ENCODE assay signal across 8 cellular contexts in the genomic region with DNA sequence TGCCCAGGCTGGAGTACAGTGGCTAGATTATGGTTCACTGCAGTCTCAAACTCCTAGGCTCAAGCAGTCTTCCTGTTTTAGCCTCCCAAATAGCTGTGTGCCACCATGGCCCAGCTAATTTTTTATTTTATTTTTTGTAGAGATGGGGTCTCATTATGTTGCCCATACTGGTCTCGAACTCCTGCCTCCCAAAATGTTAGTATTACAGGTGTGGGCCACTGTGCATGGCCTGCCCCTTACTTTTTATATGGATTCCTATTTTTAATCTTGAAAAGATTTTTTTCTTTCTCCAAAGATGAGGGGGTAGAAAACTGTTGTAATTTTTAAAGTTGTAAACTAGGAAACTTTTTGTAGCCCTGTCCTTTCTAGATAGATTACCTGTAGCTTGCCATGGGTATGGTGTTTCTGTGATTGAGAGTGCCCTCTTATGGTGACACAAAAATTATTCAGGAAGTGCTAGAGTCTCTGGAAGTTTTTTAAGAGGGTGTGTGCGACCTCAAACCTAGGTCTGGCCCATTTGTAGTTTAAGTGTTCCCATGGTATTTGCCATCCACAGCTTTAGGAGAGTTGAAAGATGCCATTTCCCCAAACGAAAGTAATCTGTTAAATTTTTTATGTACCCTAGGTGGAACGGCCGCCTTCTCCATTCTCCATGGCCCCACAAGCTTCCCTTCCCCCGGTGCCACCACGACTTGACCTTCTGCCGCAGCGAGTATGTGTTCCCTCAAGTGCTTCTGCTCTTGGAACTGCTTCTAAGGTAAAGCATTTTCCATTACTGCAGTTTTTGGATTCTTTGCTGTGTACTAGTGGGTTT. TPM values are rescaled to one million over a fixed set of nuclear protein-coding genes. Genes with fewer than 3 reads are reported as not detected.
DNase-seq lines count a peak whose midpoint lies in the region; ATAC-seq, FAIRE-seq and TF ChIP-seq lines count a peak whose summit lies in the region.

No MANE protein-coding gene starts in this region.

- H3K36me3 ChIP-seq in BE2C (peaks cover 16% of the 10 kb centered on the region), K562 (ENCODE audit: control insufficient read depth, insufficient read depth, low read length) (peaks cover 36% of the 10 kb centered on the region; the same call in 2 of the 3 replicates), neuronal stem cell (replicated peaks in 1 of 2; ENCODE audit: control insufficient read depth in 2 of 2, insufficient read depth in 2 of 2, low read length in 2 of 2) (peaks cover 8 to 69% of the 10 kb centered on the region in 2 donors)

- H3K4ac ChIP-seq in neuronal stem cell (ENCODE audit: low read length) = no peak overlapping the region

- H3K27me3 ChIP-seq in BE2C = no peaks in the 10 kb centered on the region
- H3K27me3 ChIP-seq in K562 (ENCODE audit: control insufficient read depth in 2 of 2, insufficient read depth in 2 of 2, low read length in 2 of 2) = no peaks in the 10 kb centered on the region
- no peaks in the 10 kb centered on the region for H3K27me3 ChIP-seq in neuronal stem cell (ENCODE audit: control insufficient read depth in 3 of 3, insufficient read depth in 3 of 3, low read depth in 1 of 3, low read length in 3 of 3)

- no peak overlapping the region for H2AK5ac ChIP-seq in neuronal stem cell (ENCODE audit: low read depth, low read length)

- peak; percentile 96 for ATAC-seq in K562
- ATAC-seq in GM18861 (IDR thresholded peaks at IDR 0.05; ENCODE audit: unreplicated experiment) = no peak
- ATAC-seq in GM21381 (IDR thresholded peaks at IDR 0.05; ENCODE audit: unreplicated experiment) = no peak

- TF ChIP-seq RAD21 in K562 (CRISPR knock-in tag; conservative IDR thresholded peaks at IDR 0.05 in 1 of 2, IDR thresholded peaks at IDR 0.05 in 1 of 2) = peak; percentile 68 to 73

- 62% methylated on average over 9 of the region's 9 CpGs for WGBS in K562 (ENCODE audit: insufficient coverage, low coverage, missing lambda C conversion rate)
- WGBS in neuronal stem cell (ENCODE audit: extremely low coverage in 2 of 2, insufficient read length in 2 of 2, insufficient replicate concordance in 1 of 2), 2 donors = no CpG with 5 or more reads among the region's 9 CpGs

- no peak overlapping the region for H4K91ac ChIP-seq in neuronal stem cell (ENCODE audit: low read depth, low read length, poor library complexity)

- peaks cover 3% of the 10 kb centered on the region for H3K79me1 ChIP-seq in neuronal stem cell (ENCODE audit: low read depth, low read length)

- peak overlapping the region; percentile 53; the same call in 1 of the 2 replicates for H2AFZ ChIP-seq in K562 (ENCODE audit: low read depth, low read length)
- H2AFZ ChIP-seq in neuronal stem cell (ENCODE audit: low read length) = no peak overlapping the region

- H2BK5ac ChIP-seq in neuronal stem cell (ENCODE audit: low read length) = no peak overlapping the region

- no peak for TF ChIP-seq EP300 in K562 (IDR thresholded peaks at IDR 0.05; ENCODE audit: low read length)

- H3K9ac ChIP-seq in K562 (ENCODE audit: insufficient read depth in 1 of 2, low read depth in 2 of 2, low read length in 2 of 2) (no peak overlapping the region), neuronal stem cell (ENCODE audit: low read depth, low read length, poor library complexity) (no peak overlapping the region)

- no TSS peak for BruUV-seq in K562 (replicated peaks; lab: Mats Ljungman, UMichigan)

- no peak overlapping the region for H3K23ac ChIP-seq in neuronal stem cell (ENCODE audit: low read depth, low read length, poor library complexity)

- DNase-seq in BE2C (no peak), GM12865 (ENCODE audit: low read depth) (peak; percentile 67), NCI-H446 treated with DMSO at 0.1 percent for 48 hours (lab: John Stamatoyannopoulos, UW) (peak; percentile 1), K562 (ENCODE audit: extremely low read depth in 1 of 4, low spot score in 3 of 4) (peak in 2 of 4 experiments; percentile 48 to 60), kidney glomerular epithelial cell (lab: John Stamatoyannopoulos, UW) (peak; percentile 5), neuronal stem cell (ENCODE audit: low spot score) (no peak)

- CTCF ChIA-PET in K562 (lab: Yijun Ruan, JAX; ENCODE audit: low intra/inter-chr PET ratio) = interaction anchor here (0.6 kb wide), 2 partner anchors 359 to 485 kb away, joined by 3 read pairs; a partner anchor contains a TSS

- no peak overlapping the region; the same call in 2 of the 3 replicates for H3K27ac ChIP-seq in K562 (ENCODE audit: extremely low read depth, low read depth, low read length)
- no peak overlapping the region for H3K27ac ChIP-seq in neuronal stem cell (replicated peaks; ENCODE audit: low read length)

- no peaks in the 10 kb centered on the region for H3K9me1 ChIP-seq in K562 (ENCODE audit: control insufficient read depth, insufficient read depth, low read length)

- H4K20me1 ChIP-seq in K562 (replicated peaks; ENCODE audit: control insufficient read depth, insufficient read depth, low read length) = no peaks in the 10 kb centered on the region

- H2BK15ac ChIP-seq in neuronal stem cell (ENCODE audit: low read length) = no peak overlapping the region

- in situ Hi-C loops in K562 (cut with MboI) = no loop called here

- no peak overlapping the region for H2BK120ac ChIP-seq in neuronal stem cell (ENCODE audit: low read depth, low read length)

- no peak overlapping the region for H4K8ac ChIP-seq in neuronal stem cell (ENCODE audit: low read depth, low read length)

- H2BK12ac ChIP-seq in neuronal stem cell (ENCODE audit: low read length) = no peak overlapping the region

- H3K14ac ChIP-seq in neuronal stem cell (ENCODE audit: low read length) = no peak overlapping the region

- intact Hi-C loops in K562 (cut with micrococcal nuclease) = loop anchor here (1.0 kb wide), 1 partner anchor 77 kb away; no protein-coding TSS in a partner anchor

- H3K9me3 ChIP-seq in BE2C (no peaks in the 10 kb centered on the region), K562 (replicated peaks; ENCODE audit: control insufficient read depth, insufficient read depth, low read depth, low read length) (no peaks in the 10 kb centered on the region), neuronal stem cell (replicated peaks in 1 of 2; ENCODE audit: control insufficient read depth in 2 of 2, insufficient read depth in 1 of 2, low read depth in 1 of 2, low read length in 2 of 2) (peaks cover 0 to 3% of the 10 kb centered on the region in 2 donors)

- H3K4me3 ChIP-seq in BE2C (ENCODE audit: low read depth, low read length) (no peak overlapping the region), GM12865 (ENCODE audit: low read depth, low read length) (no peak overlapping the region), K562 (no peak overlapping the region), neuronal stem cell (ENCODE audit: low read length in 2 of 2) (no peak overlapping the region)

- peak; percentile 52 for FAIRE-seq in K562 (lab: Jason Lieb, UNC)

- no peak overlapping the region for H3K4me2 ChIP-seq in K562 (ENCODE audit: insufficient read depth, low read length)
- H3K4me2 ChIP-seq in neuronal stem cell (ENCODE audit: insufficient read depth, low read length, poor library complexity, severe bottlenecking) = no peak overlapping the region

- H3K4me1 ChIP-seq in BE2C (no peaks in the 10 kb centered on the region), K562 (replicated peaks in 1 of 2; ENCODE audit: control insufficient read depth in 2 of 2, insufficient read depth in 2 of 2, low read length in 2 of 2) (peaks cover 0 to 3% of the 10 kb centered on the region in 2 experiments; a peak in 1 of 5 replicates), neuronal stem cell (ENCODE audit: control insufficient read depth in 2 of 2, insufficient read depth in 1 of 2, low read depth in 1 of 2, low read length in 2 of 2) (no peaks in the 10 kb centered on the region)

- no peak overlapping the region for H3K18ac ChIP-seq in neuronal stem cell (ENCODE audit: low read length)

- H3K79me2 ChIP-seq in K562 (ENCODE audit: control insufficient read depth, insufficient read depth, low read length) = no peaks in the 10 kb centered on the region

- TF ChIP-seq CTCF in BE2C (IDR thresholded peaks at IDR 0.05; ENCODE audit: low read depth, low read length) = peak; percentile 57
- TF ChIP-seq CTCF in GM12865 (IDR thresholded peaks at IDR 0.05; ENCODE audit: insufficient read depth, low read depth, low read length, missing control alignments) = peak; percentile 39
- peak; percentile 55 to 73 (median 56); a peak in 5 of 6 replicates for TF ChIP-seq CTCF in K562 (IDR thresholded peaks at IDR 0.05 in 2 of 3, conservative IDR thresholded peaks at IDR 0.05 in 1 of 3; ENCODE audit: insufficient read depth in 2 of 3, low read depth in 1 of 3, low read length in 3 of 3)

- no peak for TF ChIP-seq POLR2A in K562 (conservative IDR thresholded peaks at IDR 0.05)

- POLR2A ChIA-PET in K562 (lab: Yijun Ruan, JAX) = interaction anchor here (0.6 to 1.0 kb wide), 4 partner anchors 16 to 190 kb away, joined by 3 to 7 read pairs (median 3); a partner anchor contains a TSS

RNA-seq across cellular contexts. Expression of a gene that starts 32.4 kb away (rescaled TPM):
- polyA plus RNA-seq in BE2C (2012; ENCODE audit: insufficient read depth, insufficient read length, low read depth) = 26.8 TPM
- total RNA-seq in K562 (2011; cell fraction: chromatin; rRNA removed; ENCODE audit: low replicate concordance) = 64.2 and 225 TPM in 2 replicates
- 163 and 199 TPM in 2 replicates for total RNA-seq in K562 (2011; cell fraction: nucleolus; rRNA removed)
- total RNA-seq in K562 (2011; cell fraction: nucleoplasm; rRNA removed) = 109 and 119 TPM in 2 replicates
- total RNA-seq in K562 (2014; rRNA removed) = 79.0 and 79.5 TPM in 2 replicates
- total RNA-seq in K562 (2014; rRNA removed; fragmentation: Illumina TruSeq; extraction: Trizol) = 33.1 and 35.6 TPM in 2 replicates
- 25.8 and 27.1 TPM in 2 replicates for total RNA-seq in K562 (2015; rRNA removed; fragmentation: Illumina TruSeq; extraction: Trizol)
- 69.1 and 87.0 TPM in 2 replicates for total RNA-seq in K562 (2021)
- polyA plus RNA-seq in K562 (2011; rRNA removed) = 38.0 and 53.6 TPM in 2 replicates
- 86.7 and 421 TPM in 2 replicates for polyA plus RNA-seq in K562 (2011; cell fraction: cytosol; rRNA removed)
- polyA plus RNA-seq in K562 (2011; cell fraction: nucleus; rRNA removed) = 37.8 and 96.0 TPM in 2 replicates
- polyA plus RNA-seq in K562 (2012) = 36.5 and 57.4 TPM in 2 replicates
- 68.2 and 101 TPM in 2 replicates for polyA plus RNA-seq in K562 (2014; fragmentation: Illumina TruSeq; extraction: Trizol)
- polyA plus RNA-seq in K562 (2014; fragmentation: Nextera tagmentation; extraction: Ambion mirVana) = 10 to 100 TPM; 14.7 to 15.6 TPM
- polyA plus RNA-seq in K562 (2014; rRNA removed) = 57.5 and 118 TPM in 2 replicates
- 17.7 and 42.5 TPM in 2 replicates for polyA minus RNA-seq in K562 (2011; rRNA and poly(A)+ RNA removed)
- polyA minus RNA-seq in K562 (2011; cell fraction: cytosol; rRNA and poly(A)+ RNA removed) = 43.6 and 63.5 TPM in 2 replicates
- polyA minus RNA-seq in K562 (2011; cell fraction: nucleus; rRNA and poly(A)+ RNA removed) = 33.2 and 52.1 TPM in 2 replicates
- 20.2 TPM for polyA plus RNA-seq in neuronal stem cell (2013, experiment 1 of 2)
- polyA plus RNA-seq in neuronal stem cell (2013, experiment 2 of 2) = 19.8 TPM

RNA-seq across cellular contexts. Expression of a gene that starts 49.8 kb away (rescaled TPM):
- 48.0 TPM for polyA plus RNA-seq in BE2C (2012; ENCODE audit: insufficient read depth, insufficient read length, low read depth)
- 18.1 and 52.5 TPM in 2 replicates for total RNA-seq in K562 (2011; cell fraction: chromatin; rRNA removed; ENCODE audit: low replicate concordance)
- total RNA-seq in K562 (2011; cell fraction: nucleolus; rRNA removed) = 71.2 and 72.0 TPM in 2 replicates
- 65.0 and 76.6 TPM in 2 replicates for total RNA-seq in K562 (2011; cell fraction: nucleoplasm; rRNA removed)
- total RNA-seq in K562 (2014; rRNA removed) = 7.3 and 10.0 TPM in 2 replicates
- 8.7 and 9.3 TPM in 2 replicates for total RNA-seq in K562 (2014; rRNA removed; fragmentation: Illumina TruSeq; extraction: Trizol)
- total RNA-seq in K562 (2015; rRNA removed; fragmentation: Illumina TruSeq; extraction: Trizol) = 12.7 and 13.9 TPM in 2 replicates
- total RNA-seq in K562 (2021) = 50.0 and 53.6 TPM in 2 replicates
- 16.3 and 27.7 TPM in 2 replicates for polyA plus RNA-seq in K562 (2011; rRNA removed)
- 48.6 and 60.9 TPM in 2 replicates for polyA plus RNA-seq in K562 (2011; cell fraction: cytosol; rRNA removed)
- polyA plus RNA-seq in K562 (2011; cell fraction: nucleus; rRNA removed) = 20.0 and 26.8 TPM in 2 replicates
- 40.1 and 40.8 TPM in 2 replicates for polyA plus RNA-seq in K562 (2012)
- polyA plus RNA-seq in K562 (2014; fragmentation: Illumina TruSeq; extraction: Trizol) = 39.5 and 48.8 TPM in 2 replicates
- 1 to 10 TPM; 5.3 to 8.4 TPM for polyA plus RNA-seq in K562 (2014; fragmentation: Nextera tagmentation; extraction: Ambion mirVana)
- polyA plus RNA-seq in K562 (2014; rRNA removed) = 25.9 and 26.7 TPM in 2 replicates
- polyA minus RNA-seq in K562 (2011; rRNA and poly(A)+ RNA removed) = 24.3 and 29.3 TPM in 2 replicates
- 44.8 and 51.4 TPM in 2 replicates for polyA minus RNA-seq in K562 (2011; cell fraction: cytosol; rRNA and poly(A)+ RNA removed)
- polyA minus RNA-seq in K562 (2011; cell fraction: nucleus; rRNA and poly(A)+ RNA removed) = 19.1 and 29.9 TPM in 2 replicates
- 79.3 TPM for polyA plus RNA-seq in neuronal stem cell (2013, experiment 1 of 2)
- 79.8 TPM for polyA plus RNA-seq in neuronal stem cell (2013, experiment 2 of 2)

RNA-seq across cellular contexts. Expression of a gene that starts 56.1 kb away (rescaled TPM):
- 1.1 TPM for polyA plus RNA-seq in BE2C (2012; ENCODE audit: insufficient read depth, insufficient read length, low read depth)
- total RNA-seq in K562 (2011; cell fraction: chromatin; rRNA removed; ENCODE audit: low replicate concordance) = 0.95 TPM in 1 of 2 replicates, not detected in the other
- total RNA-seq in K562 (2011; cell fraction: nucleolus; rRNA removed) = 1.1 and 1.2 TPM in 2 replicates
- total RNA-seq in K562 (2011; cell fraction: nucleoplasm; rRNA removed) = 0.88 TPM in 1 of 2 replicates, not detected in the other
- total RNA-seq in K562 (2014; rRNA removed) = 0.18 and 0.82 TPM in 2 replicates
- 0.13 and 0.18 TPM in 2 replicates for total RNA-seq in K562 (2014; rRNA removed; fragmentation: Illumina TruSeq; extraction: Trizol)
- total RNA-seq in K562 (2015; rRNA removed; fragmentation: Illumina TruSeq; extraction: Trizol) = 0.22 TPM in 1 of 2 replicates, not detected in the other
- total RNA-seq in K562 (2021) = 0.47 and 0.65 TPM in 2 replicates
- polyA plus RNA-seq in K562 (2011; rRNA removed) = 0.35 and 0.41 TPM in 2 replicates
- 0.46 and 1.2 TPM in 2 replicates for polyA plus RNA-seq in K562 (2011; cell fraction: cytosol; rRNA removed)
- polyA plus RNA-seq in K562 (2011; cell fraction: nucleus; rRNA removed) = 1.4 and 1.5 TPM in 2 replicates
- 0.35 and 0.79 TPM in 2 replicates for polyA plus RNA-seq in K562 (2012)
- polyA plus RNA-seq in K562 (2014; fragmentation: Illumina TruSeq; extraction: Trizol) = 0.19 and 0.25 TPM in 2 replicates
- under 1 TPM in 1 of 2 experiments, not detected in 1; 0.07 TPM for polyA plus RNA-seq in K562 (2014; fragmentation: Nextera tagmentation; extraction: Ambion mirVana)
- polyA plus RNA-seq in K562 (2014; rRNA removed) = 0.45 and 0.76 TPM in 2 replicates
- polyA minus RNA-seq in K562 (2011; rRNA and poly(A)+ RNA removed) = 0.12 TPM in 1 of 2 replicates, not detected in the other
- not detected in 2 replicates for polyA minus RNA-seq in K562 (2011; cell fraction: cytosol; rRNA and poly(A)+ RNA removed)
- 0.44 and 0.54 TPM in 2 replicates for polyA minus RNA-seq in K562 (2011; cell fraction: nucleus; rRNA and poly(A)+ RNA removed)
- polyA plus RNA-seq in neuronal stem cell (2013, experiment 1 of 2) = 3.1 TPM
- polyA plus RNA-seq in neuronal stem cell (2013, experiment 2 of 2) = 3.3 TPM

Comparison
In these comparisons a context has a peak if more than half of its experiments do, and no peak if none do; other contexts are left out.
1. DNase-seq: peak in GM12865 (single experiment), NCI-H446 treated with DMSO at 0.1 percent for 48 hours (single experiment) and kidney glomerular epithelial cell (single experiment); none in BE2C (single experiment) and neuronal stem cell (single experiment).
2. Peak in every context shown above with its lines, with median percentiles within 50 percentile points of each other: CTCF ChIP-seq.